Comparison of ENCODE assay signal across 1 cellular context in the genomic region with DNA sequence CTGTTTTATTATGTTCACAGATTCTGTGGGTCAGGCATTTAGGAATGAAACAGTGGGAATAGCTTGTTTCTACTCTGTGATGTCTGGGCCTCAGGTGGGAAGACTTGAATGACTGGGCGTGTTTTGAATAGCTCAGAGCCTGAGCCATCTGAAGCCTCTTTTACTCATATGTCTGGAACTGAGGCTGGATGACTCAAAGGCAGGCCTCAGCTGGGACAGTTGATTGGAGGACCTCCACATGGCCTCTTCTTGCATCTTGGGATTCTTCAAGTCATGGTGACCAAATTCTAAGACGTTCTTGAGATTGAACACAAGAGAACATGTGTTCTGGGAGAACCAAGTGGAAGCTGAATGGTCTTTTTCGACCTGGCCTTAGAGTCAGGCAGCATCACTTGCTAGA.
A peak's percentile ranks its signal among the peaks of the same experiment; 100 is the strongest.
TF ChIP-seq lines count a peak whose summit lies in the region.

No MANE protein-coding gene starts in this region.

TF ChIP-seq in GM12878, 131 proteins besides CTCF, POLR2A, EP300 and RAD21:
- TF ChIP-seq STAT3 (IDR thresholded peaks at IDR 0.05; ENCODE audit: low read depth, low read length), result no peak
- TF ChIP-seq BCL3 (IDR thresholded peaks at IDR 0.05; ENCODE audit: borderline replicate concordance, insufficient read depth, low read depth, low read length, poor library complexity, severe bottlenecking), result peak; percentile 21
